In genomic region chr5:177403826-177404640, GRCh38 we compare ENCODE assay signal across 8 cellular contexts. TPM values are rescaled to one million over a fixed set of nuclear protein-coding genes. Genes with fewer than 3 reads are reported as not detected.
A peak's percentile ranks its signal among the peaks of the same experiment; 100 is the strongest.
DNase-seq lines count a peak whose midpoint lies in the region; ATAC-seq and TF ChIP-seq lines count a peak whose summit lies in the region.

No MANE protein-coding gene starts in this region.

- peak overlapping the region; percentile 69 for H3K4me3 ChIP-seq in DOHH2 (ENCODE audit: low read length)
- H3K4me3 ChIP-seq in HUES64 (ENCODE audit: low read length): peak overlapping the region; percentile 48
- H3K4me3 ChIP-seq in foreskin fibroblast (ENCODE audit: low read depth in 1 of 2, low read length in 2 of 2): peak overlapping the region; percentile 50 to 61
- peak overlapping the region; percentile 37 for H3K4me3 ChIP-seq in neuron (ENCODE audit: low read length)

- no peaks in the 10 kb centered on the region for H3K9me3 ChIP-seq in DOHH2 (ENCODE audit: control insufficient read depth, insufficient read depth, low read length)
- no peaks in the 10 kb centered on the region for H3K9me3 ChIP-seq in HUES64 (ENCODE audit: insufficient read depth, low read depth, low read length)
- no peaks in the 10 kb centered on the region for H3K9me3 ChIP-seq in neuron (ENCODE audit: low read length)

- no peak overlapping the region for H3K27ac ChIP-seq in DOHH2 (ENCODE audit: low read depth, low read length)
- H3K27ac ChIP-seq in HUES64 (ENCODE audit: low read depth, low read length): no peak overlapping the region
- H3K27ac ChIP-seq in substantia nigra (ENCODE audit: low read depth, low read length, poor library complexity, severe bottlenecking): no peak overlapping the region

- peak overlapping the region; percentile 78 for H3K4me2 ChIP-seq in DOHH2 (ENCODE audit: low read length)

- H4K20me1 ChIP-seq in DOHH2 (ENCODE audit: control insufficient read depth, insufficient read depth, low read depth, low read length): no peaks in the 10 kb centered on the region

- H2AFZ ChIP-seq in neuron (ENCODE audit: low read depth, low read length): peak overlapping the region; percentile 55

- peaks cover 31% of the 10 kb centered on the region for H3K4me1 ChIP-seq in DOHH2 (ENCODE audit: control insufficient read depth, low read length)
- no peaks in the 10 kb centered on the region for H3K4me1 ChIP-seq in HUES64 (ENCODE audit: insufficient read depth, low read length)
- peaks cover 19% of the 10 kb centered on the region for H3K4me1 ChIP-seq in neuron (ENCODE audit: insufficient read depth, low read length)

- H3F3A ChIP-seq in DOHH2 (ENCODE audit: control insufficient read depth, insufficient read depth): peaks cover 3% of the 10 kb centered on the region

- H3K9me2 ChIP-seq in DOHH2 (replicated peaks; ENCODE audit: control insufficient read depth, low read length): no peaks in the 10 kb centered on the region

- TF ChIP-seq CTCF in DOHH2 (IDR thresholded peaks at IDR 0.05; ENCODE audit: low read depth, low read length, poor library complexity, severe bottlenecking) (peak; percentile 67), foreskin fibroblast (IDR thresholded peaks at IDR 0.05; ENCODE audit: low read depth, low read length) (peak; percentile 71)

- H3K79me2 ChIP-seq in DOHH2 (ENCODE audit: control insufficient read depth, low read length): no peaks in the 10 kb centered on the region

- WGBS in HUES64: 1% methylated on average over 89 of the region's 89 CpGs

- peak; percentile 93 for DNase-seq in RPMI8226
- DNase-seq in activated T-helper 9 cell treated with anti-CD3 and anti-CD28 coated beads, Interleukin-2, amount 50 U/mL, for 16 hours (ENCODE audit: low read depth): peak; percentile 77
- peak; percentile 81 to 95 for DNase-seq in foreskin fibroblast
- peak in 40 of 49 donors; percentile 13 to 87 (median 52) for DNase-seq in substantia nigra (lab: John Stamatoyannopoulos, UW)

- no peak overlapping the region for H3K9ac ChIP-seq in HUES64 (ENCODE audit: low read depth, low read length)

- H3K36me3 ChIP-seq in DOHH2 (ENCODE audit: control insufficient read depth, low read length): no peaks in the 10 kb centered on the region
- no peaks in the 10 kb centered on the region for H3K36me3 ChIP-seq in HUES64 (ENCODE audit: insufficient read depth, low read length)
- H3K36me3 ChIP-seq in neuron (ENCODE audit: insufficient read depth, low read length): no peaks in the 10 kb centered on the region

- peak; percentile 74 for ATAC-seq in GM21515 (IDR thresholded peaks at IDR 0.05; ENCODE audit: unreplicated experiment)

- H3K27me3 ChIP-seq in DOHH2 (ENCODE audit: control insufficient read depth, low read length) (peaks cover 35% of the 10 kb centered on the region), HUES64 (ENCODE audit: insufficient read depth, low read length) (peaks cover 84% of the 10 kb centered on the region), neuron (ENCODE audit: insufficient read depth, low read length) (peaks cover 47% of the 10 kb centered on the region)

RNA-seq across cellular contexts. Expression of gene PFN3, which starts 3.6 kb away (rescaled TPM):
- polyA plus RNA-seq in HUES64 (2013, experiment 1 of 2): not detected
- polyA plus RNA-seq in HUES64 (2013, experiment 2 of 2): not detected

RNA-seq across cellular contexts. Expression of gene F12, which starts 5.3 kb away (rescaled TPM):
- 0.60 TPM for polyA plus RNA-seq in HUES64 (2013, experiment 1 of 2)
- polyA plus RNA-seq in HUES64 (2013, experiment 2 of 2): 1.4 TPM

RNA-seq across cellular contexts. Expression of gene SLC34A1, which starts 19.8 kb away (rescaled TPM):
- polyA plus RNA-seq in HUES64 (2013, experiment 1 of 2): not detected
- not detected for polyA plus RNA-seq in HUES64 (2013, experiment 2 of 2)

RNA-seq across cellular contexts. Expression of gene GRK6, which starts 22.4 kb away (rescaled TPM):
- polyA plus RNA-seq in HUES64 (2013, experiment 1 of 2): 25.2 TPM
- polyA plus RNA-seq in HUES64 (2013, experiment 2 of 2): 29.3 TPM

RNA-seq across cellular contexts. Expression of gene PRR7, which starts 42.6 kb away (rescaled TPM):
- 5.5 TPM for polyA plus RNA-seq in HUES64 (2013, experiment 1 of 2)
- polyA plus RNA-seq in HUES64 (2013, experiment 2 of 2): 7.7 TPM
